In genomic region chr4:168907119-168907698, GRCh38 we compare ENCODE assay signal across 12 cellular contexts.
DNase-seq lines count a peak whose midpoint lies in the region; ATAC-seq and TF ChIP-seq lines count a peak whose summit lies in the region.
"Had no signal": no experiment of that assay in that cellular context is flagged by ENCODE, and none has a peak within 500 bp of the region (broad histone marks: within the 10 kb centered on the region; RNA-seq: fewer than 3 reads in every experiment).

No MANE protein-coding gene starts in this region.

- no peak for TF ChIP-seq EP300 in SK-N-SH (IDR thresholded peaks at IDR 0.05; ENCODE audit: borderline replicate concordance in 1 of 2, low read depth in 1 of 2, low read length in 1 of 2)

- CTCF ChIA-PET in SK-N-SH (lab: Yijun Ruan, JAX) (interaction anchor here (0.7 kb wide), 1 partner anchor 13 kb away, joined by 3 read pairs; no protein-coding TSS in a partner anchor), Caco-2 (lab: Charles Lee) (no interaction called here)

- H3F3A ChIP-seq in SK-N-SH (replicated peaks; ENCODE audit: insufficient read depth): peaks cover 37% of the 10 kb centered on the region

- POLR2A ChIA-PET in SK-N-SH (lab: Yijun Ruan, JAX): no interaction called here
- POLR2A ChIA-PET in Caco-2 (lab: Charles Lee): no interaction called here

- H3K4me1 ChIP-seq in SK-N-SH (ENCODE audit: control insufficient read depth in 1 of 2, insufficient read depth in 2 of 2, low read depth in 1 of 2, low read length in 1 of 2): peaks cover 0 to 9% of the 10 kb centered on the region in 2 experiments; a peak in 3 of 4 replicates
- H3K4me1 ChIP-seq in right atrium auricular region: peaks cover 0 to 49% of the 10 kb centered on the region in 2 donors
- H3K4me1 ChIP-seq in gastrocnemius medialis: peaks cover 11 to 17% of the 10 kb centered on the region in 2 donors
- no peaks in the 10 kb centered on the region for H3K4me1 ChIP-seq in Caco-2

- H3K9me3 ChIP-seq in SK-N-SH (no peaks in the 10 kb centered on the region), right atrium auricular region (no peaks in the 10 kb centered on the region), gastrocnemius medialis (no peaks in the 10 kb centered on the region), Caco-2 (no peaks in the 10 kb centered on the region)

- no peaks in the 10 kb centered on the region for H3K27me3 ChIP-seq in SK-N-SH (ENCODE audit: insufficient read depth)
- no peaks in the 10 kb centered on the region for H3K27me3 ChIP-seq in right atrium auricular region
- H3K27me3 ChIP-seq in gastrocnemius medialis: no peaks in the 10 kb centered on the region
- no peaks in the 10 kb centered on the region for H3K27me3 ChIP-seq in Caco-2 (replicated peaks; ENCODE audit: control insufficient read depth, insufficient read depth, low read length)

- peak; percentile 28 to 39 for ATAC-seq in gastrocnemius medialis
- ATAC-seq in GM19463 (IDR thresholded peaks at IDR 0.05; ENCODE audit: unreplicated experiment): no peak

- no peaks in the 10 kb centered on the region for H3K36me3 Mint-ChIP-seq in Caco-2 (ENCODE audit: insufficient read depth, unreplicated experiment)
- H3K36me3 Mint-ChIP-seq: CD4-positive, alpha-beta memory T cell had no signal

- 88% methylated on average over 2 of the region's 2 CpGs for WGBS in SK-N-SH (ENCODE audit: low lambda C conversion rate)

- H3K27me3 Mint-ChIP-seq in Caco-2 (ENCODE audit: insufficient read depth, unreplicated experiment): no peaks in the 10 kb centered on the region
- H3K27me3 Mint-ChIP-seq: CD4-positive, alpha-beta memory T cell had no signal

- no peak overlapping the region for H3K27ac Mint-ChIP-seq in Caco-2 (ENCODE audit: unreplicated experiment)
- H3K27ac Mint-ChIP-seq: CD4-positive, alpha-beta memory T cell had no signal

- H3K36me3 ChIP-seq in SK-N-SH (replicated peaks in 1 of 2; ENCODE audit: control insufficient read depth in 1 of 2, insufficient read depth in 2 of 2, low read length in 1 of 2) (peaks cover 60 to 87% of the 10 kb centered on the region in 2 experiments), right atrium auricular region (peaks cover 81% of the 10 kb centered on the region), gastrocnemius medialis (peaks cover 0 to 58% of the 10 kb centered on the region in 2 donors), Caco-2 (ENCODE audit: control insufficient read depth, insufficient read depth, low read length) (no peaks in the 10 kb centered on the region)

- peak; percentile 51 for DNase-seq in EL
- no peak for DNase-seq in SK-N-SH
- DNase-seq in right atrium auricular region (ENCODE audit: low spot score): no peak
- DNase-seq in gastrocnemius medialis: no peak
- no peak for DNase-seq in anterior cingulate cortex (lab: John Stamatoyannopoulos, UW)
- DNase-seq in Caco-2: no peak
- DNase-seq in NCI-H2081 (lab: John Stamatoyannopoulos, UW): no peak
- DNase-seq: CD4-positive, alpha-beta memory T cell; Kasumi-1; NCI-H2107; T-helper 9 cell had no signal

- H3K4me2 ChIP-seq in SK-N-SH: no peak overlapping the region

- peak overlapping the region; percentile 4; the same call in 1 of the 2 replicates for H3K9ac ChIP-seq in SK-N-SH

- no peaks in the 10 kb centered on the region for H3K4me1 Mint-ChIP-seq in Caco-2 (ENCODE audit: low read depth, unreplicated experiment)
- H3K4me1 Mint-ChIP-seq: CD4-positive, alpha-beta memory T cell had no signal

- no TSS peak for BruUV-seq in Caco-2 (replicated peaks; lab: Mats Ljungman, UMichigan)

- no peak overlapping the region for H3K4me3 Mint-ChIP-seq in Caco-2 (ENCODE audit: unreplicated experiment)
- H3K4me3 Mint-ChIP-seq: CD4-positive, alpha-beta memory T cell had no signal

- no peak for TF ChIP-seq POLR2A in gastrocnemius medialis (IDR thresholded peaks at IDR 0.05)

- H3K27ac ChIP-seq in SK-N-SH (ENCODE audit: low read depth in 2 of 2, low read length in 1 of 2) (peak overlapping the region in 1 of 2 experiments; percentile 88; a peak in 2 of 4 replicates), right atrium auricular region (peak overlapping the region; percentile 36 to 42), gastrocnemius medialis (peak overlapping the region in 3 of 4 donors; percentile 29 to 67 (median 60))

- intact Hi-C loops in gastrocnemius medialis (cut with DNase I; ENCODE audit: low total_unique reads): no loop called here
- intact Hi-C loops in Caco-2 (cut with micrococcal nuclease; ENCODE audit: unreplicated experiment): no loop called here

- H3K4me3 ChIP-seq in SK-N-SH (ENCODE audit: low read depth in 2 of 2, low read length in 1 of 2) (no peak overlapping the region), right atrium auricular region (no peak overlapping the region), gastrocnemius medialis (no peak overlapping the region), Caco-2 (ENCODE audit: low read depth, low read length) (no peak overlapping the region)

- no peak overlapping the region for H2AFZ ChIP-seq in SK-N-SH (ENCODE audit: low read depth)

- peaks cover 21% of the 10 kb centered on the region; the same call in 1 of the 2 replicates for H3K79me2 ChIP-seq in SK-N-SH (ENCODE audit: insufficient read depth)

- no peak for TF ChIP-seq RAD21 in SK-N-SH (IDR thresholded peaks at IDR 0.05; ENCODE audit: low read length)

- TF ChIP-seq CTCF in SK-N-SH (IDR thresholded peaks at IDR 0.05) (no peak), right atrium auricular region (IDR thresholded peaks at IDR 0.05) (no peak), gastrocnemius medialis (IDR thresholded peaks at IDR 0.05 in 4 of 5, conservative IDR thresholded peaks at IDR 0.05 in 1 of 5) (no peak), Caco-2 (IDR thresholded peaks at IDR 0.05; ENCODE audit: insufficient read depth in 1 of 2, low read depth in 1 of 2, low read length in 1 of 2, severe bottlenecking in 1 of 2, unreplicated experiment in 1 of 2) (no peak)

- no peaks in the 10 kb centered on the region for H3K9me3 Mint-ChIP-seq in Caco-2 (ENCODE audit: unreplicated experiment)
- H3K9me3 Mint-ChIP-seq: CD4-positive, alpha-beta memory T cell had no signal

- H4K20me1 ChIP-seq in SK-N-SH (ENCODE audit: insufficient read depth): no peaks in the 10 kb centered on the region

- no peaks in the 10 kb centered on the region for H3K9me2 ChIP-seq in SK-N-SH

- in situ Hi-C loops in gastrocnemius medialis (cut with MboI; ENCODE audit: low sequenced_read_pairs in 4 of 4): loop anchor here in 2 of 4 donors (25.0 kb wide), 1 partner anchor 320 kb away; no protein-coding TSS in a partner anchor

TF ChIP-seq in SK-N-SH, 30 proteins besides CTCF, POLR2A, EP300 and RAD21:
- TF ChIP-seq SMC3 (IDR thresholded peaks at IDR 0.05; ENCODE audit: low read depth, low read length) (no peak), RXRA (IDR thresholded peaks at IDR 0.05; ENCODE audit: borderline replicate concordance, low read depth) (no peak), NFIC (IDR thresholded peaks at IDR 0.05; ENCODE audit: borderline replicate concordance) (no peak), MXI1 (IDR thresholded peaks at IDR 0.05; ENCODE audit: low read depth, low read length) (no peak), TAF1 (IDR thresholded peaks at IDR 0.05; ENCODE audit: borderline replicate concordance, low read depth, low read length) (no peak), MEF2A (IDR thresholded peaks at IDR 0.05; ENCODE audit: borderline replicate concordance, low read depth) (no peak), REST (IDR thresholded peaks at IDR 0.05; ENCODE audit: low read depth, low read length) (no peak), USF2 (IDR thresholded peaks at IDR 0.05; ENCODE audit: borderline replicate concordance, low read depth, low read length) (no peak)
- TF ChIP-seq, protein P1, sequence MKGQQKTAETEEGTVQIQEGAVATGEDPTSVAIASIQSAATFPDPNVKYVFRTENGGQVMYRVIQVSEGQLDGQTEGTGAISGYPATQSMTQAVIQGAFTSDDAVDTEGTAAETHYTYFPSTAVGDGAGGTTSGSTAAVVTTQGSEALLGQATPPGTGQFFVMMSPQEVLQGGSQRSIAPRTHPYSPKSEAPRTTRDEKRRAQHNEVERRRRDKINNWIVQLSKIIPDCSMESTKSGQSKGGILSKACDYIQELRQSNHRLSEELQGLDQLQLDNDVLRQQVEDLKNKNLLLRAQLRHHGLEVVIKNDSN (IDR thresholded peaks at IDR 0.05; ENCODE audit: borderline replicate concordance, low read depth): no peak
TF ChIP-seq in SK-N-SH: peak in this region for 0.
